11 cellular contexts compared by ENCODE assay signal in the genomic region with DNA sequence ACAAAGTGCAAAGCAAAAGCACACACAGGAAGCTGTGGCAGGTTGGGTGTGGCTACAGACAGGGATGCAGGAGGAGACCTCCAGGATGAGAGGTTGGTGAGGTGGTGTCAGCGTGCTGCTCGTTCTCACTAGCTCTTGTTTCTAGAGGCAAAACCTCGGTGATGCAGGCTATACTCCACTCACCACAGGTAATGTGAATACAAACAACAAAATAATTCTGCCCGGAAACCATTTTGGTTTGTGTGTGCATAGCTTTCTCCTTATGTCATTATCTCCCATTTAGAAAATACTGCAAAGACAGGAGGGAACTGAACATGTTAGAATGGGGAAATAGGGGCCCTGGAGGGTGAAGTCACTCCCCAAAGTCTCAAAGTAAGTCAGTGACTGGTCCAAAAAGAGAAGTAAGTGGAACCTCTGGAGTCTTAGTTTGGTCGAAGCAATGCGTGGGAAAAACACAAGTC. TPM values are rescaled to one million over a fixed set of nuclear protein-coding genes. Genes with fewer than 3 reads are reported as not detected.
DNase-seq lines count a peak whose midpoint lies in the region; ATAC-seq and TF ChIP-seq lines count a peak whose summit lies in the region.
"Had no signal": no experiment of that assay in that cellular context is flagged by ENCODE, and none has a peak within 500 bp of the region (broad histone marks: within the 10 kb centered on the region; RNA-seq: fewer than 3 reads in every experiment).

No MANE protein-coding gene starts in this region.

- no peaks in the 10 kb centered on the region for H3K9me3 ChIP-seq in BLaER1
- H3K9me3 ChIP-seq in ascending aorta, result no peaks in the 10 kb centered on the region

- H3K36me3 ChIP-seq in BLaER1, result peaks cover 8% of the 10 kb centered on the region; the same call in 1 of the 2 replicates
- no peaks in the 10 kb centered on the region for H3K36me3 ChIP-seq in ascending aorta
- H3K36me3 ChIP-seq: cardiac muscle cell had no signal

- H3K27ac Mint-ChIP-seq in T-helper 1 cell treated with Interleukin-12 subunit alpha and Interleukin-12 subunit beta and Interleukin-4 antibody, amounts not matched to agents 30 μg/mL and 1 μg/mL, for 36 hours, result peak overlapping the region; percentile 97

- no peaks in the 10 kb centered on the region for H3K27me3 ChIP-seq in BLaER1
- H3K27me3 ChIP-seq in foreskin keratinocyte, result peaks cover 3% of the 10 kb centered on the region
- H3K27me3 ChIP-seq in ascending aorta, result no peaks in the 10 kb centered on the region
- H3K27me3 ChIP-seq: cardiac muscle cell had no signal

- intact Hi-C loops in ascending aorta (cut with DNase I), result no loop called here

- H3K9ac ChIP-seq in BLaER1, result peak overlapping the region; percentile 79; the same call in 1 of the 2 replicates

- H4K20me1 ChIP-seq in BLaER1, result peaks cover 16% of the 10 kb centered on the region; the same call in 1 of the 2 replicates

- H3K36me3 Mint-ChIP-seq in T-helper 1 cell treated with Interleukin-12 subunit alpha and Interleukin-12 subunit beta and Interleukin-4 antibody, amounts not matched to agents 30 μg/mL and 1 μg/mL, for 36 hours (ENCODE audit: low read depth), result peaks cover 63% of the 10 kb centered on the region

- peak overlapping the region; percentile 89 for H3K27ac ChIP-seq in BLaER1
- H3K27ac ChIP-seq in foreskin keratinocyte, result no peak overlapping the region
- no peak overlapping the region for H3K27ac ChIP-seq in ascending aorta
- H3K27ac ChIP-seq: cardiac muscle cell, RWPE1 had no signal

- H3K4me3 ChIP-seq in BLaER1 (peak overlapping the region; percentile 57), ascending aorta (no peak overlapping the region)
- H3K4me3 ChIP-seq: cardiac muscle cell had no signal

- H3K4me3 Mint-ChIP-seq in T-helper 1 cell treated with Interleukin-12 subunit alpha and Interleukin-12 subunit beta and Interleukin-4 antibody, amounts not matched to agents 30 μg/mL and 1 μg/mL, for 36 hours, result peak overlapping the region; percentile 89

- H3K4me2 ChIP-seq in BLaER1, result peak overlapping the region; percentile 98

- no peaks in the 10 kb centered on the region for H3K9me3 Mint-ChIP-seq in T-helper 1 cell treated with Interleukin-12 subunit alpha and Interleukin-12 subunit beta and Interleukin-4 antibody, amounts not matched to agents 30 μg/mL and 1 μg/mL, for 36 hours

- H3K4me1 Mint-ChIP-seq in T-helper 1 cell treated with Interleukin-12 subunit alpha and Interleukin-12 subunit beta and Interleukin-4 antibody, amounts not matched to agents 30 μg/mL and 1 μg/mL, for 36 hours (ENCODE audit: low read depth), result peaks cover 88% of the 10 kb centered on the region

- no peaks in the 10 kb centered on the region for H3K27me3 Mint-ChIP-seq in T-helper 1 cell treated with Interleukin-12 subunit alpha and Interleukin-12 subunit beta and Interleukin-4 antibody, amounts not matched to agents 30 μg/mL and 1 μg/mL, for 36 hours (ENCODE audit: low read depth)

- TF ChIP-seq CTCF in foreskin keratinocyte (conservative IDR thresholded peaks at IDR 0.05) (no peak), ascending aorta (IDR thresholded peaks at IDR 0.05) (no peak)

- ATAC-seq in GM21825 (IDR thresholded peaks at IDR 0.05; ENCODE audit: unreplicated experiment), result peak; percentile 22
- no peak for ATAC-seq in foreskin keratinocyte
- no peak for ATAC-seq in HG03521 (IDR thresholded peaks at IDR 0.05; ENCODE audit: unreplicated experiment)

- H3K4me1 ChIP-seq in BLaER1 (peaks cover 92% of the 10 kb centered on the region), foreskin keratinocyte (peaks cover 5% of the 10 kb centered on the region), ascending aorta (no peaks in the 10 kb centered on the region)

- DNase-seq in foreskin keratinocyte (peak; percentile 24 to 62), NCI-H1092 treated with DMSO at 0.1 percent for 48 hours (lab: John Stamatoyannopoulos, UW) (no peak), ascending aorta (ENCODE audit: low spot score in 2 of 2) (no peak), D341Med (ENCODE audit: low spot score) (no peak)
- DNase-seq: DMS79 treated with DMSO at 0.1 percent for 48 hours had no signal

RNA-seq across cellular contexts. Expression of a gene that starts 9.4 kb away (rescaled TPM):
- total RNA-seq in foreskin keratinocyte (4.7 and 105 TPM in 2 replicates), ascending aorta (78.0 TPM)
- polyA plus RNA-seq in foreskin keratinocyte, result 2.2 and 47.6 TPM in 2 replicates

RNA-seq across cellular contexts. Expression of a gene that starts 39.2 kb away (rescaled TPM):
- total RNA-seq in foreskin keratinocyte (not detected in 2 replicates), ascending aorta (not detected)
- polyA plus RNA-seq in foreskin keratinocyte, result 0.02 TPM in 1 of 2 replicates, not detected in the other

Comparison
In these comparisons a context has a peak if more than half of its experiments do, and no peak if none do; other contexts are left out.
1. DNase-seq: peak in foreskin keratinocyte (2 of 2); none in NCI-H1092 treated with DMSO at 0.1 percent for 48 hours (single experiment), ascending aorta (0 of 2) and D341Med (single experiment).